Comparison of ENCODE assay signal across 12 cellular contexts in the genomic region with DNA sequence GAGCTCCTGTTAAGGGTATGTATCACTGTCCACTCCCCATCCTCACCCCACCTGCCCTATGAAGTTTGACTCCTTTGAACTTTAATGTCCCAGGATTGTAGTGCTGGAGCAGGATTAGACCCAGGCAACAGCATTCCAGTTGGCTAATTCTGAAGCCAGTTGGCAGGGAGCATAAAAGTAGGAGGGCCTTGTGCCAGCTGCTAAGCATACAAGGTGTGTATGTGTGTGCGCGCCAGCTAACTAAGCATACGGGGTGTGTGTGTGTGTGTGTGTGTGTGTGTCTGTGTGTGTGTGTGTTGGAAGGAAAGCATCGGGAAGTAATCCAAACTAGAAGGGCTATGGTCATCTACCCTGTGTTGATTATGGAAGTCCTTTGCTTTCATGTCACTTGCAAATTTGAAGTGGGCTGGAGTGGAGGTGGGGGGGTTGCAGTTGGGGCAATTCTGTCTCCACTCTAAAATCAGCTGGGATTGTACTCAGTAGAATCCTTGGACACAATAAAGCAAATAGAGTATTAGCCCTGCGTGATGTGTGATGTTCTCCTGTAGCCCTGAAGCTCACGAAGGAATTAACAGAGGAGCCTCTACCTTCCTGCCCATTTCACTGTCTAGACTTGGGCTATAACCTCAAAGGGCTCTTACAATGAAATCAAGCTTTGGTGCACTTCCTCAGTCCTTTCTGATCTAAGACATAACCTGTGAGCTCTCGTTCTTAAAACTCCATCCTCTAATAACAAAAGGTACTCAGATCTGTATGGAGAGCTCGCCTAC. TPM values are rescaled to one million over a fixed set of nuclear protein-coding genes. Genes with fewer than 3 reads are reported as not detected.
DNase-seq lines count a peak whose midpoint lies in the region; ATAC-seq, FAIRE-seq and TF ChIP-seq lines count a peak whose summit lies in the region.
"Had no signal": no experiment of that assay in that cellular context is flagged by ENCODE, and none has a peak within 500 bp of the region (broad histone marks: within the 10 kb centered on the region; RNA-seq: fewer than 3 reads in every experiment).

No MANE protein-coding gene starts in this region.

- no peak overlapping the region for H3K14ac ChIP-seq in H1 (ENCODE audit: insufficient read length)

- DNase-seq in DMS 273 treated with DMSO at 0.1 percent for 48 hours (lab: John Stamatoyannopoulos, UW): peak; percentile 51
- peak; percentile 85 for DNase-seq in NCI-H2029 treated with DMSO at 0.1 percent for 48 hours (lab: John Stamatoyannopoulos, UW)
- DNase-seq in H1 (ENCODE audit: low read depth in 1 of 2, low spot score in 2 of 2): no peak
- DNase-seq in NCI-H1048 (lab: John Stamatoyannopoulos, UW): no peak
- no peak for DNase-seq in 8988T
- DNase-seq: activated naive CD4-positive, alpha-beta T cell; MV-4-11; testis had no signal

- peak in 1 of 2 experiments; percentile 49; a peak in 1 of 3 replicates for TF ChIP-seq POLR2A in H1 (IDR thresholded peaks at IDR 0.05; ENCODE audit: control extremely low read depth in 1 of 2, low read depth in 2 of 2, low read length in 2 of 2)

- TF ChIP-seq RAD21 in H1 (IDR thresholded peaks at IDR 0.05 in 1 of 2, conservative IDR thresholded peaks at IDR 0.05 in 1 of 2; ENCODE audit: low read depth in 2 of 2, low read length in 2 of 2) (no peak), neural cell (conservative IDR thresholded peaks at IDR 0.05) (no peak)

- peaks cover 4 to 9% of the 10 kb centered on the region in 2 experiments for H4K20me1 ChIP-seq in H1 (replicated peaks in 1 of 2; ENCODE audit: control insufficient read depth in 1 of 2, insufficient read depth in 2 of 2, low read length in 2 of 2)
- H4K20me1 ChIP-seq in neural cell (ENCODE audit: insufficient read depth): no peaks in the 10 kb centered on the region

- no peak overlapping the region for H2BK20ac ChIP-seq in H1 (ENCODE audit: low read length)

- H4K8ac ChIP-seq in H1 (ENCODE audit: extremely low read depth, insufficient read depth, low read length): no peak overlapping the region

- H2BK15ac ChIP-seq in H1 (ENCODE audit: low read length): no peak overlapping the region

- H3K4me3 ChIP-seq in H1 (ENCODE audit: extremely low read depth in 1 of 4, insufficient read depth in 2 of 4, low read depth in 3 of 4, low read length in 4 of 4) (no peak overlapping the region), neural cell (ENCODE audit: low read length) (no peak overlapping the region)
- H3K4me3 ChIP-seq: testis had no signal

- TF ChIP-seq CTCF in H1 (IDR thresholded peaks at IDR 0.05; ENCODE audit: control extremely low read depth in 1 of 3, insufficient read depth in 1 of 3, low read depth in 1 of 3, low read length in 3 of 3) (no peak), neural cell (IDR thresholded peaks at IDR 0.05; ENCODE audit: poor library complexity, severe bottlenecking) (no peak)

- H2AFZ ChIP-seq in H1 (ENCODE audit: low read length): no peak overlapping the region
- H2AFZ ChIP-seq in neural cell (ENCODE audit: low read depth, low read length): no peak overlapping the region

- no peak for ATAC-seq in GM18873 (IDR thresholded peaks at IDR 0.05; ENCODE audit: low FRiP score, unreplicated experiment)
- no peak for ATAC-seq in HG03521 (IDR thresholded peaks at IDR 0.05; ENCODE audit: unreplicated experiment)

- H3K36me3 ChIP-seq in H1 (ENCODE audit: control insufficient read depth in 2 of 4, insufficient read depth in 4 of 4, low read length in 3 of 4) (peaks cover 16 to 39% (median 26%) of the 10 kb centered on the region in 4 experiments), neural cell (ENCODE audit: insufficient read depth, low read length) (peaks cover 17% of the 10 kb centered on the region)

- no peak overlapping the region for H3K4ac ChIP-seq in H1 (replicated peaks; ENCODE audit: insufficient read length, low read depth, low read length)

- POLR2A ChIA-PET in H1 (lab: Charles Lee; ENCODE audit: partially characterized antibody): interaction anchor here (1.0 to 1.6 kb wide), 5 partner anchors 8 to 319 kb away, joined by 3 to 5 read pairs (median 3); a partner anchor contains a TSS

- H3K9me2 ChIP-seq in neural cell (ENCODE audit: insufficient read depth, low read length): no peaks in the 10 kb centered on the region

- H3K79me2 ChIP-seq in H1 (ENCODE audit: control insufficient read depth in 1 of 2, insufficient read depth in 2 of 2, low read length in 2 of 2) (no peaks in the 10 kb centered on the region), neural cell (replicated peaks; ENCODE audit: insufficient read depth, low read length) (no peaks in the 10 kb centered on the region)

- H3K4me2 ChIP-seq in H1 (ENCODE audit: insufficient read depth in 1 of 2, low read depth in 2 of 2, low read length in 2 of 2) (no peak overlapping the region), neural cell (ENCODE audit: low read length) (no peak overlapping the region)

- FAIRE-seq in H1 (lab: Jason Lieb, UNC): no peak

- no peak overlapping the region for H2BK120ac ChIP-seq in H1 (replicated peaks; ENCODE audit: low read depth, low read length)

- no peak overlapping the region for H3K27ac ChIP-seq in H1 (ENCODE audit: low read depth, low read length)
- H3K27ac ChIP-seq in neural cell (ENCODE audit: low read length): no peak overlapping the region
- H3K27ac ChIP-seq: neutrophil, testis had no signal

- H3F3A ChIP-seq in neural cell (ENCODE audit: insufficient read depth, low read length, poor library complexity, severe bottlenecking): peaks cover 3% of the 10 kb centered on the region

- H2BK5ac ChIP-seq in H1 (ENCODE audit: low read depth, low read length): no peak overlapping the region

- H3K4me1 ChIP-seq in H1 (replicated peaks in 1 of 4; ENCODE audit: control insufficient read depth in 3 of 4, insufficient read depth in 4 of 4, low read length in 3 of 4): no peaks in the 10 kb centered on the region

- no peak overlapping the region for H2AK5ac ChIP-seq in H1 (ENCODE audit: low read depth, low read length)

- no peak for TF ChIP-seq EP300 in H1 (IDR thresholded peaks at IDR 0.05; ENCODE audit: borderline replicate concordance in 1 of 2, low read depth in 2 of 2, low read length in 2 of 2)
- TF ChIP-seq EP300 in neural cell (conservative IDR thresholded peaks at IDR 0.05; ENCODE audit: poor library complexity, severe bottlenecking): no peak

- no peak overlapping the region for H3K9ac ChIP-seq in H1 (replicated peaks in 1 of 4; ENCODE audit: extremely low read depth in 1 of 4, low read depth in 3 of 4, low read length in 3 of 4)
- H3K9ac ChIP-seq in neural cell (ENCODE audit: low read length): no peak overlapping the region

- H4K5ac ChIP-seq in H1 (ENCODE audit: insufficient read length, low read depth, low read length): no peak overlapping the region

- WGBS in H1 (ENCODE audit: extremely low coverage in 1 of 2, insufficient coverage in 1 of 2, insufficient read length in 1 of 2, insufficient replicate concordance in 2 of 2, low coverage in 1 of 2, low lambda C conversion rate in 2 of 2, missing lambda C conversion rate in 1 of 2), 2 experiments: 82% methylated on average over 8 of the region's 8 CpGs; no CpG with 5 or more reads in 1 of the 2 experiments

- H3K9me3 ChIP-seq in H1 (ENCODE audit: insufficient read depth in 2 of 2, low read depth in 1 of 2, low read length in 1 of 2): no peaks in the 10 kb centered on the region
- H3K9me3 ChIP-seq in neural cell (ENCODE audit: low read length): no peaks in the 10 kb centered on the region
- H3K9me3 ChIP-seq: neutrophil, testis had no signal

- no peak overlapping the region for H3K18ac ChIP-seq in H1 (ENCODE audit: extremely low read depth, low read length)

- H2BK12ac ChIP-seq in H1 (ENCODE audit: low read depth, low read length): no peak overlapping the region

- H4K91ac ChIP-seq in H1 (replicated peaks; ENCODE audit: insufficient read length, low read length): no peak overlapping the region

- no peaks in the 10 kb centered on the region for H3K79me1 ChIP-seq in H1 (ENCODE audit: low read depth, low read length)

- CTCF ChIA-PET in H1 (lab: Charles Lee; ENCODE audit: partially characterized antibody): interaction anchor here (0.9 to 1.8 kb wide), 4 partner anchors 9 to 23 kb away, joined by 3 to 6 read pairs (median 4); no protein-coding TSS in a partner anchor

- H3K27me3 ChIP-seq in H1 (replicated peaks in 1 of 4; ENCODE audit: control insufficient read depth in 3 of 4, extremely low read depth in 1 of 4, insufficient read depth in 3 of 4, low read length in 3 of 4) (no peaks in the 10 kb centered on the region), neural cell (ENCODE audit: insufficient read depth, low read depth, low read length) (no peaks in the 10 kb centered on the region)
- H3K27me3 ChIP-seq: neutrophil, testis had no signal

- H3K56ac ChIP-seq in H1 (replicated peaks; ENCODE audit: insufficient read length, low read depth, low read length): no peak overlapping the region

- no peaks in the 10 kb centered on the region for H3K23me2 ChIP-seq in H1 (ENCODE audit: low read depth, low read length)

- H3K23ac ChIP-seq in H1 (ENCODE audit: insufficient read length): no peak overlapping the region

TF ChIP-seq in H1, 55 proteins besides CTCF, POLR2A, EP300 and RAD21 (continues in another document):
- TF ChIP-seq SP1 (IDR thresholded peaks at IDR 0.05; ENCODE audit: low read depth, low read length): no peak
- TF ChIP-seq SIN3A (conservative IDR thresholded peaks at IDR 0.05 in 1 of 2, IDR thresholded peaks at IDR 0.05 in 1 of 2; ENCODE audit: low read depth in 1 of 2, low read length in 2 of 2): no peak
- no peak for TF ChIP-seq BACH1 (IDR thresholded peaks at IDR 0.05; ENCODE audit: low read length)

TF ChIP-seq in neural cell, 6 proteins besides CTCF, POLR2A, EP300 and RAD21:
- no peak for TF ChIP-seq TAF1 (IDR thresholded peaks at IDR 0.05; ENCODE audit: low read depth)
- peak; percentile 49 for TF ChIP-seq POLR2AphosphoS5 (IDR thresholded peaks at IDR 0.05)

RNA-seq across cellular contexts. Expression of a gene that starts 26.9 kb away (rescaled TPM):
- total RNA-seq in H1 (2021; fragmentation: NEBNext Ultra II Directional; extraction: Animal tissue kit (Norgen Biotek cat#: 25700)): 199 and 217 TPM in 2 replicates
- polyA plus RNA-seq in H1 (2011; rRNA removed) (33.7 and 45.8 TPM in 2 replicates), neural cell (293 and 309 TPM in 2 replicates)
- 60.0 TPM for polyA plus RNA-seq in H1 (2011; cell fraction: cytosol; rRNA removed)
- 50.7 TPM for polyA plus RNA-seq in H1 (2011; cell fraction: nucleus; rRNA removed)
- polyA plus RNA-seq in H1 (2012, experiment 1 of 2): 108 to 214 TPM (median 150 TPM) in 4 replicates
- 7.0 TPM for polyA plus RNA-seq in H1 (2012, experiment 2 of 2)
- 252 TPM for polyA plus RNA-seq in H1 (2013, experiment 1 of 2)
- 276 TPM for polyA plus RNA-seq in H1 (2013, experiment 2 of 2)
- 194 and 226 TPM in 2 replicates for polyA minus RNA-seq in H1 (2011; rRNA and poly(A)+ RNA removed)
- 95.8 TPM for polyA minus RNA-seq in H1 (2011; cell fraction: cytosol; rRNA and poly(A)+ RNA removed)
- polyA minus RNA-seq in H1 (2011; cell fraction: nucleus; rRNA and poly(A)+ RNA removed): 148 TPM
- 568 and 581 TPM in 2 replicates for polyA minus RNA-seq in neural cell

Comparison
In these comparisons a context has a peak if more than half of its experiments do, and no peak if none do; other contexts are left out.
1. DNase-seq: peak in DMS 273 treated with DMSO at 0.1 percent for 48 hours (single experiment) and NCI-H2029 treated with DMSO at 0.1 percent for 48 hours (single experiment); none in H1 (0 of 2), NCI-H1048 (single experiment) and 8988T (single experiment).